In genomic region chr17:43905400-43905984, GRCh38 we compare ENCODE assay signal across 1 cellular context.
TF ChIP-seq lines count a peak whose summit lies in the region.

No MANE protein-coding gene starts in this region.

TF ChIP-seq in H1, 55 proteins besides CTCF, POLR2A, EP300 and RAD21:
- TF ChIP-seq, protein P1, sequence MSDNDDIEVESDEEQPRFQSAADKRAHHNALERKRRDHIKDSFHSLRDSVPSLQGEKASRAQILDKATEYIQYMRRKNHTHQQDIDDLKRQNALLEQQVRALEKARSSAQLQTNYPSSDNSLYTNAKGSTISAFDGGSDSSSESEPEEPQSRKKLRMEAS (IDR thresholded peaks at IDR 0.05), result peak; percentile 29; the same call in 1 of the 2 replicates
- no peak for TF ChIP-seq EGR1 (IDR thresholded peaks at IDR 0.05; ENCODE audit: borderline replicate concordance, low read depth, low read length)
